In genomic region chr13:51643882-51644281, GRCh38 we compare ENCODE assay signal across 9 cellular contexts. TPM values are rescaled to one million over a fixed set of nuclear protein-coding genes. Genes with fewer than 3 reads are reported as not detected.
DNase-seq lines count a peak whose midpoint lies in the region; ATAC-seq and TF ChIP-seq lines count a peak whose summit lies in the region.
"Had no signal": no experiment of that assay in that cellular context is flagged by ENCODE, and none has a peak within 500 bp of the region (broad histone marks: within the 10 kb centered on the region; RNA-seq: fewer than 3 reads in every experiment).

No MANE protein-coding gene starts in this region.

- H3K27me3 ChIP-seq in mesenchymal stem cell (ENCODE audit: control insufficient read depth in 1 of 2, insufficient read depth in 1 of 2, low read length in 2 of 2): no peaks in the 10 kb centered on the region
- H3K27me3 ChIP-seq: upper lobe of left lung had no signal

- no peak overlapping the region for H3K23ac ChIP-seq in mesenchymal stem cell (ENCODE audit: low read length in 2 of 2)

- H2AK5ac ChIP-seq in mesenchymal stem cell (ENCODE audit: low read length, severe bottlenecking): no peak overlapping the region

- in situ Hi-C loops in KBM-7 (cut with MboI; ENCODE audit: low pct_unique_long_range_greater_than_20kb, low sequenced_read_pairs): no loop called here
- in situ Hi-C loops in astrocyte of the spinal cord (cut with HindIII; ENCODE audit: low sequenced_read_pairs): no loop called here

- WGBS in mesenchymal stem cell: 0% methylated on average over 1 of the region's 1 CpG

- H2AFZ ChIP-seq in mesenchymal stem cell (ENCODE audit: low read depth, low read length): no peak overlapping the region

- H3K36me3 ChIP-seq in mesenchymal stem cell (ENCODE audit: control insufficient read depth in 1 of 2, insufficient read depth in 2 of 2, low read depth in 1 of 2, low read length in 2 of 2): no peaks in the 10 kb centered on the region
- H3K36me3 ChIP-seq: upper lobe of left lung had no signal

- H2BK120ac ChIP-seq in mesenchymal stem cell (ENCODE audit: low read depth, low read length): no peak overlapping the region

- H3K4ac ChIP-seq in mesenchymal stem cell (ENCODE audit: low read depth in 1 of 2, low read length in 2 of 2): no peak overlapping the region

- peaks cover 15% of the 10 kb centered on the region for H3K79me1 ChIP-seq in mesenchymal stem cell (replicated peaks; ENCODE audit: low read length, poor library complexity, severe bottlenecking)

- no peak overlapping the region for H2BK5ac ChIP-seq in mesenchymal stem cell (ENCODE audit: low read depth, low read length, poor library complexity, severe bottlenecking)

- ATAC-seq in GM18505 (IDR thresholded peaks at IDR 0.05; ENCODE audit: unreplicated experiment) (no peak), GM19395 (IDR thresholded peaks at IDR 0.05; ENCODE audit: unreplicated experiment) (no peak), HG03159 (IDR thresholded peaks at IDR 0.05; ENCODE audit: unreplicated experiment) (no peak), GM19463 (IDR thresholded peaks at IDR 0.05; ENCODE audit: unreplicated experiment) (no peak)

- no peak overlapping the region for H4K8ac ChIP-seq in mesenchymal stem cell (ENCODE audit: low read length)

- no peak overlapping the region for H2BK12ac ChIP-seq in mesenchymal stem cell (ENCODE audit: low read length in 2 of 2)

- peak overlapping the region; percentile 100 for H3K27ac ChIP-seq in mesenchymal stem cell (ENCODE audit: low read length, poor library complexity, severe bottlenecking)

- no peak for TF ChIP-seq CTCF in astrocyte of the spinal cord (IDR thresholded peaks at IDR 0.05; ENCODE audit: low read depth, low read length)

- H3K9me3 ChIP-seq in mesenchymal stem cell (ENCODE audit: control insufficient read depth, low read length): no peaks in the 10 kb centered on the region
- H3K9me3 ChIP-seq: upper lobe of left lung had no signal

- peaks cover 7% of the 10 kb centered on the region for H3K4me1 ChIP-seq in mesenchymal stem cell (ENCODE audit: control insufficient read depth, insufficient read depth, low read depth, low read length)

- no peak overlapping the region for H2BK15ac ChIP-seq in mesenchymal stem cell (ENCODE audit: low read depth, poor library complexity, severe bottlenecking)

- H3K4me3 ChIP-seq in astrocyte of the spinal cord (ENCODE audit: low read depth, low read length) (no peak overlapping the region), mesenchymal stem cell (ENCODE audit: insufficient read depth in 1 of 2, low read depth in 1 of 2, low read length in 2 of 2) (peak overlapping the region in 1 of 2 experiments; percentile 39)
- H3K4me3 ChIP-seq: upper lobe of left lung had no signal

- H3K4me2 ChIP-seq in mesenchymal stem cell (ENCODE audit: low read length, poor library complexity, severe bottlenecking): no peak overlapping the region

- no peak overlapping the region for H3K18ac ChIP-seq in mesenchymal stem cell (ENCODE audit: low read depth in 1 of 2, low read length in 2 of 2)

- H3K9ac ChIP-seq in mesenchymal stem cell (ENCODE audit: low read length): peak overlapping the region; percentile 91

- DNase-seq in COLO829 (ENCODE audit: low spot score): peak; percentile 85
- DNase-seq in KBM-7: peak; percentile 62
- DNase-seq in astrocyte of the spinal cord (ENCODE audit: low read depth, low spot score): peak; percentile 94
- peak; percentile 94 for DNase-seq in mesenchymal stem cell
- DNase-seq: upper lobe of left lung had no signal

- no peak overlapping the region for H4K91ac ChIP-seq in mesenchymal stem cell (ENCODE audit: low read length)

- no peak overlapping the region for H3K14ac ChIP-seq in mesenchymal stem cell (ENCODE audit: low read length in 2 of 2)

- TF ChIP-seq POLR2A in GM18505 (IDR thresholded peaks at IDR 0.05; ENCODE audit: borderline replicate concordance, extremely low read depth, insufficient read depth, insufficient read length): no peak

RNA-seq across cellular contexts. Expression of gene WDFY2, which starts 59.6 kb away (rescaled TPM):
- polyA plus RNA-seq in mesenchymal stem cell (2013, experiment 1 of 2): 6.2 TPM
- 6.5 TPM for polyA plus RNA-seq in mesenchymal stem cell (2013, experiment 2 of 2)
